15 cellular contexts compared by ENCODE assay signal in genomic region chr3:187188931-187189330, GRCh38. TPM values are rescaled to one million over a fixed set of nuclear protein-coding genes. Genes with fewer than 3 reads are reported as not detected.
DNase-seq lines count a peak whose midpoint lies in the region; ATAC-seq and TF ChIP-seq lines count a peak whose summit lies in the region.
"Had no signal": no experiment of that assay in that cellular context is flagged by ENCODE, and none has a peak within 500 bp of the region (broad histone marks: within the 10 kb centered on the region; RNA-seq: fewer than 3 reads in every experiment).

No MANE protein-coding gene starts in this region.

- H3K9me2 ChIP-seq in DOHH2 (replicated peaks; ENCODE audit: control insufficient read depth, low read length) = no peaks in the 10 kb centered on the region

- peak; percentile 47 for DNase-seq in NAMALWA (ENCODE audit: low spot score)
- no peak for DNase-seq in breast epithelium (ENCODE audit: low spot score in 2 of 2)
- DNase-seq in prostate gland (ENCODE audit: low spot score) = no peak
- DNase-seq in activated CD4-positive, alpha-beta T cell treated with anti-CD3 and anti-CD28 coated beads, Interleukin-2, amount 50 U/mL, for 1 hour = no peak
- DNase-seq: activated CD8-positive, alpha-beta memory T cell treated with anti-CD3 and anti-CD28 coated beads, Interleukin-2, amount 10 ng/mL, durations not matched to agents 7 days and 5 days; lower lobe of right lung; stimulated activated CD8-positive, alpha-beta memory T cell treated with anti-CD3 and anti-CD28 coated beads, Interleukin-4, amount 100 ng/mL, for 48 hours had no signal

- H3K4me2 ChIP-seq in DOHH2 (ENCODE audit: low read length) = peak overlapping the region; percentile 75

- no peaks in the 10 kb centered on the region for H4K20me1 ChIP-seq in DOHH2 (ENCODE audit: control insufficient read depth, insufficient read depth, low read depth, low read length)

- TF ChIP-seq POLR2A in breast epithelium (IDR thresholded peaks at IDR 0.05) (no peak), prostate gland (IDR thresholded peaks at IDR 0.05) (no peak)

- intact Hi-C loops in breast epithelium (cut with DNase I; ENCODE audit: low total_unique reads) (no loop called here), prostate gland (cut with DNase I) (no loop called here)

- WGBS in prostate gland = 22% methylated on average over 2 of the region's 2 CpGs

- 0 out of 2 replicates have a peak, but pooled peaks cover 3% of the 10 kb centered on the region for H3F3A ChIP-seq in DOHH2 (ENCODE audit: control insufficient read depth, insufficient read depth)

- no peaks in the 10 kb centered on the region for H3K79me2 ChIP-seq in DOHH2 (ENCODE audit: control insufficient read depth, low read length)

- TF ChIP-seq CTCF in DOHH2 (IDR thresholded peaks at IDR 0.05; ENCODE audit: low read depth, low read length, poor library complexity, severe bottlenecking) (no peak), breast epithelium (IDR thresholded peaks at IDR 0.05) (no peak), prostate gland (IDR thresholded peaks at IDR 0.05) (no peak)

- no peaks in the 10 kb centered on the region for H3K36me3 ChIP-seq in DOHH2 (ENCODE audit: control insufficient read depth, low read length)
- H3K36me3 ChIP-seq in breast epithelium = no peaks in the 10 kb centered on the region
- no peaks in the 10 kb centered on the region for H3K36me3 ChIP-seq in prostate gland
- H3K36me3 ChIP-seq: lower lobe of right lung, right atrium auricular region, tibial nerve had no signal

- H3K9me3 ChIP-seq in DOHH2 (ENCODE audit: control insufficient read depth, insufficient read depth, low read length) (no peaks in the 10 kb centered on the region), breast epithelium (no peaks in the 10 kb centered on the region), prostate gland (no peaks in the 10 kb centered on the region)
- H3K9me3 ChIP-seq: lower lobe of right lung, right atrium auricular region, tibial nerve had no signal

- H3K27me3 ChIP-seq in DOHH2 (ENCODE audit: control insufficient read depth, low read length) (0 out of 2 replicates have a peak, but pooled peaks cover 3% of the 10 kb centered on the region), breast epithelium (no peaks in the 10 kb centered on the region), prostate gland (replicated peaks; ENCODE audit: insufficient read depth) (no peaks in the 10 kb centered on the region)
- H3K27me3 ChIP-seq: right atrium auricular region, tibial nerve had no signal

- H3K4me3 ChIP-seq in DOHH2 (ENCODE audit: low read length) (peak overlapping the region; percentile 59), breast epithelium (no peak overlapping the region), prostate gland (no peak overlapping the region)
- H3K4me3 ChIP-seq: lower lobe of right lung, right atrium auricular region, tibial nerve had no signal

- ATAC-seq in GM19035 (IDR thresholded peaks at IDR 0.05; ENCODE audit: unreplicated experiment) (no peak), HG02798 (IDR thresholded peaks at IDR 0.05; ENCODE audit: poor library complexity, unreplicated experiment) (no peak), GM18907 (IDR thresholded peaks at IDR 0.05; ENCODE audit: unreplicated experiment) (no peak)
- ATAC-seq: activated CD8-positive, alpha-beta memory T cell treated with anti-CD3 and anti-CD28 coated beads, Interleukin-2, amount 10 ng/mL, durations not matched to agents 7 days and 5 days had no signal

- peaks cover 54% of the 10 kb centered on the region for H3K4me1 ChIP-seq in DOHH2 (ENCODE audit: control insufficient read depth, low read length)
- H3K4me1 ChIP-seq in breast epithelium = peaks cover 0 to 11% of the 10 kb centered on the region in 2 donors
- no peaks in the 10 kb centered on the region for H3K4me1 ChIP-seq in prostate gland (replicated peaks)
- H3K4me1 ChIP-seq: lower lobe of right lung had no signal

- peak overlapping the region; percentile 65 for H3K27ac ChIP-seq in DOHH2 (ENCODE audit: low read depth, low read length)
- peak overlapping the region; percentile 19 to 23 for H3K27ac ChIP-seq in breast epithelium
- H3K27ac ChIP-seq in prostate gland = peak overlapping the region; percentile 14 to 53
- H3K27ac ChIP-seq: lower lobe of right lung, tibial nerve had no signal

RNA-seq across cellular contexts. Expression of gene RTP1, which starts 8.4 kb away (rescaled TPM):
- total RNA-seq in breast epithelium (not detected), prostate gland (not detected)
- total RNA-seq: activated CD8-positive, alpha-beta memory T cell treated with anti-CD3 and anti-CD28 coated beads, Interleukin-2, amount 10 ng/mL, durations not matched to agents 7 days and 5 days; HT-29; lower lobe of right lung; neural crest cell; right atrium auricular region; tibial nerve had no signal

RNA-seq across cellular contexts. Expression of gene RPL39L, which starts 49.6 kb away (rescaled TPM):
- 10 to 100 TPM in 2 of 3 donors, 1 to 10 TPM in 1; 5.4 to 15.4 (median 14.6) TPM for total RNA-seq in breast epithelium
- total RNA-seq in prostate gland = 10 to 100 TPM; 27.5 to 57.9 TPM
- total RNA-seq: HT-29 had no signal
